22 cellular contexts compared by ENCODE assay signal in genomic region chr13:37429976-37430375, GRCh38.
DNase-seq lines count a peak whose midpoint lies in the region; ATAC-seq, FAIRE-seq and TF ChIP-seq lines count a peak whose summit lies in the region.
"Had no signal": no experiment of that assay in that cellular context is flagged by ENCODE, and none has a peak within 500 bp of the region (broad histone marks: within the 10 kb centered on the region; RNA-seq: fewer than 3 reads in every experiment).

No MANE protein-coding gene starts in this region.

- TF ChIP-seq CTCF in astrocyte of the spinal cord (IDR thresholded peaks at IDR 0.05; ENCODE audit: low read depth, low read length) (no peak), fibroblast of villous mesenchyme (IDR thresholded peaks at IDR 0.05; ENCODE audit: insufficient read depth, low read depth, low read length) (no peak)

- ATAC-seq in HG02798 (IDR thresholded peaks at IDR 0.05; ENCODE audit: poor library complexity, unreplicated experiment): no peak
- ATAC-seq: body of pancreas; stimulated activated naive CD8-positive, alpha-beta T cell treated with anti-CD3 and anti-CD28 coated beads, Interleukin-15, amount 100 ng/mL, for 72 hours had no signal

- peak; percentile 10 for DNase-seq in H4 (ENCODE audit: low spot score)
- DNase-seq in astrocyte of the spinal cord (ENCODE audit: low read depth, low spot score): peak; percentile 69
- DNase-seq in fibroblast of villous mesenchyme (ENCODE audit: low read depth): peak; percentile 80
- no peak for DNase-seq in NOMO-1 treated with DMSO at 0.1 percent for 48 hours (lab: John Stamatoyannopoulos, UW; ENCODE audit: unreplicated experiment)
- no peak for DNase-seq in GM12891 (ENCODE audit: insufficient read length, low spot score)
- DNase-seq in occipital lobe (lab: John Stamatoyannopoulos, UW): no peak
- DNase-seq: 8988T; activated CD4-positive, alpha-beta T cell treated with anti-CD3 and anti-CD28 coated beads, Interleukin-2, amount 10 ng/mL, durations not matched to agents 7 days and 5 days; activated naive CD4-positive, alpha-beta T cell treated with anti-CD3 and anti-CD28 coated beads for 36 hours; body of pancreas; CD8-positive, alpha-beta memory T cell; dorsolateral prefrontal cortex; midbrain; NCI-H1092; NCI-H2107; NCI-H748 treated with DMSO at 0.1 percent for 48 hours; stimulated activated naive CD8-positive, alpha-beta T cell treated with anti-CD3 and anti-CD28 coated beads, Interleukin-15, amount 100 ng/mL, for 72 hours; upper lobe of left lung had no signal

- H3K4me3 ChIP-seq in ACC112 (ENCODE audit: low read depth, low read length): no peak overlapping the region
- no peak overlapping the region for H3K4me3 ChIP-seq in astrocyte of the spinal cord (ENCODE audit: low read depth, low read length)
- H3K4me3 ChIP-seq in fibroblast of villous mesenchyme (ENCODE audit: low read depth, low read length): no peak overlapping the region
- H3K4me3 ChIP-seq: body of pancreas, dorsolateral prefrontal cortex, neural progenitor cell, upper lobe of left lung had no signal

- H3K36me3 ChIP-seq in ACC112 (ENCODE audit: insufficient read depth, low read length): no peaks in the 10 kb centered on the region
- H3K36me3 ChIP-seq: neural progenitor cell, upper lobe of left lung had no signal

- peaks cover 9% of the 10 kb centered on the region for H3K4me1 ChIP-seq in ACC112 (ENCODE audit: control insufficient read depth, insufficient read depth, low read length, unreplicated experiment)
- H3K4me1 ChIP-seq: body of pancreas, neural progenitor cell, upper lobe of left lung had no signal

- H3K27ac ChIP-seq in ACC112 (ENCODE audit: low read depth, low read length): peak overlapping the region; percentile 71
- H3K27ac ChIP-seq: body of pancreas, dorsolateral prefrontal cortex, neural progenitor cell, upper lobe of left lung had no signal

- in situ Hi-C loops in astrocyte of the spinal cord (cut with HindIII; ENCODE audit: low sequenced_read_pairs): no loop called here

- no peaks in the 10 kb centered on the region for H3K79me2 ChIP-seq in ACC112 (ENCODE audit: control insufficient read depth, insufficient read depth, low read length, unreplicated experiment)

- H2AFZ ChIP-seq in ACC112 (ENCODE audit: low read length, unreplicated experiment): peak overlapping the region; percentile 49
- H2AFZ ChIP-seq: neural progenitor cell had no signal

- FAIRE-seq in GM12891 (lab: Jason Lieb, UNC): no peak
- FAIRE-seq: TTC549 had no signal

- H3K27me3 ChIP-seq in ACC112 (ENCODE audit: insufficient read depth, low read length): no peaks in the 10 kb centered on the region
- H3K27me3 ChIP-seq: body of pancreas, dorsolateral prefrontal cortex, neural progenitor cell, upper lobe of left lung had no signal

- no peak for TF ChIP-seq POLR2A in GM12891 (IDR thresholded peaks at IDR 0.05; ENCODE audit: low read depth, low read length)

TF ChIP-seq in GM12891, 5 proteins besides CTCF, POLR2A, EP300 and RAD21:
- TF ChIP-seq POU2F2 (IDR thresholded peaks at IDR 0.05; ENCODE audit: low read depth, low read length): no peak
- no peak for TF ChIP-seq PAX5 (IDR thresholded peaks at IDR 0.05; ENCODE audit: insufficient read depth, low read length, severe bottlenecking)
- no peak for TF ChIP-seq POLR2AphosphoS5 (IDR thresholded peaks at IDR 0.05; ENCODE audit: low read depth, low read length)
- TF ChIP-seq TAF1 (IDR thresholded peaks at IDR 0.05; ENCODE audit: low read depth, low read length): no peak
- TF ChIP-seq SPI1 (IDR thresholded peaks at IDR 0.05; ENCODE audit: low read depth, low read length): no peak

Comparison
In these comparisons a context has a peak if more than half of its experiments do, and no peak if none do; other contexts are left out.
1. DNase-seq: peak in H4 (single experiment), astrocyte of the spinal cord (single experiment) and fibroblast of villous mesenchyme (single experiment); none in NOMO-1 treated with DMSO at 0.1 percent for 48 hours (single experiment), GM12891 (single experiment) and occipital lobe (single experiment).